ENCODE assay signal across 11 cellular contexts in the genomic region with DNA sequence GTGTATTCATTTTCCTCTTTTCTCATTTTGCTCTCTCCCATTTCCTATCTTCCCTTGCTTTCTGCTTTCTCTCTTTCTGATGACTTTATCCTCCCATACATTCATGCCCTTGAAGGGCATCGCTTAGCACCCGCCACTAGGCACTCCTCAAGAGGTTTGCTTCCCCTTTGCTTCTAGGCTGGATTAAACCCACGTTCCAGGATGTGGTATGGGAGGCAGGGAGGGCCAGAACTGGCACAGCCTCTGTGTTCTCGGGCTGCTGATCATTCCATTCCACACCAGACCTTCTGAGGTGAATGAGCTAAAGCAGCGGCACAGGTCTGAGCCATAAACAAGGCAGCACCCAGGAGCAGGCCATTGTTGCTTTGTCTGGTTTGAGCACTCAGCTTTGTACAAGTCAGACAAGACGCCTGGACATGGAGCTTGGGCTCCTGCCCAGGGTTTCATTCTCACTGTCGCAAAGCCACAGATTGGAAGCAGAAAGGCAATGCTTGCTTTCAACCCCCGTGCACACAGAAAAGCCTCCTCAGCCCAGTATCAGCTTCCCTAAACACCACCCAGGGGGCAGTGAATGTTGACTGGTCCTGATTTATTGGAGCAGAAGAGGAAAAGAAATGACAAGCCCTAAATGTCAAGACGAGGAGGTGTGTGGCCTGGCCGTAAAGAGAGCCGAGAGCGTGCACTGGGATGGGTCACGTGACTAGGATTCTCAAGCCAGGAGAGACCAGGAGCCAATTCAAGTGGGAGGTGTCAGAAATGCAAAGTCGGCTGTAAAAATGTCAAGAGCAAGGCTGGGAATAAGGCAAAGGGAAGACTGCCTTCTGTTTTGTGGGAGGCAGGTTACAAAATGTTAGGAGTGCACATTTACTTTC.
DNase-seq lines count a peak whose midpoint lies in the region; ATAC-seq and TF ChIP-seq lines count a peak whose summit lies in the region.
"Had no signal": no experiment of that assay in that cellular context is flagged by ENCODE, and none has a peak within 500 bp of the region (broad histone marks: within the 10 kb centered on the region; RNA-seq: fewer than 3 reads in every experiment).

No MANE protein-coding gene starts in this region.

- intact Hi-C loops in left lung (cut with DNase I), result no loop called here
- intact Hi-C loops in stomach (cut with DNase I; ENCODE audit: low total_unique reads), result no loop called here

- no peaks in the 10 kb centered on the region for H3K4me1 Mint-ChIP-seq in stimulated activated naive CD8-positive, alpha-beta T cell treated with anti-CD3 and anti-CD28 coated beads, Interleukin-15, amount 100 ng/mL, for 72 hours

- DNase-seq in HEK293T (ENCODE audit: extremely low spot score) (peak; percentile 65), caudate nucleus (lab: John Stamatoyannopoulos, UW) (peak in 41 of 61 donors; percentile 4 to 73 (median 40)), left lung (peak in 1 of 2 donors; percentile 54), stomach (peak; percentile 70), NCI-H69 (lab: John Stamatoyannopoulos, UW) (no peak)
- no peak for DNase-seq in stimulated activated naive CD8-positive, alpha-beta T cell treated with anti-CD3 and anti-CD28 coated beads, Interleukin-15, amount 100 ng/mL, for 72 hours
- DNase-seq: central memory CD4-positive, alpha-beta T cell had no signal

- TF ChIP-seq CTCF in left lung (IDR thresholded peaks at IDR 0.05) (no peak), stomach (IDR thresholded peaks at IDR 0.05) (no peak)

- H3K4me3 ChIP-seq in left lung, result no peak overlapping the region
- H3K4me3 ChIP-seq in stomach, result peak overlapping the region; percentile 2 to 23 (median 16)
- H3K4me3 ChIP-seq: SJSA1 had no signal

- peaks cover 12% of the 10 kb centered on the region for H3K27me3 Mint-ChIP-seq in stimulated activated naive CD8-positive, alpha-beta T cell treated with anti-CD3 and anti-CD28 coated beads, Interleukin-15, amount 100 ng/mL, for 72 hours

- H3K27ac ChIP-seq in caudate nucleus (ENCODE audit: low read depth, low read length) (peak overlapping the region; percentile 52), left lung (peak overlapping the region in 1 of 2 donors; percentile 21), stomach (peak overlapping the region in 4 of 5 donors; percentile 57 to 84 (median 62))
- H3K27ac ChIP-seq: HL-60, SJSA1 had no signal

- H3K4me1 ChIP-seq in left lung (no peaks in the 10 kb centered on the region), stomach (peaks cover 11 to 29% (median 21%) of the 10 kb centered on the region in 4 donors)
- H3K4me1 ChIP-seq: SJSA1 had no signal

- H3K9me3 ChIP-seq in left lung (no peaks in the 10 kb centered on the region), stomach (no peaks in the 10 kb centered on the region)
- H3K9me3 ChIP-seq: SJSA1 had no signal

- H3K36me3 ChIP-seq in left lung (no peaks in the 10 kb centered on the region), stomach (no peaks in the 10 kb centered on the region)
- H3K36me3 ChIP-seq: SJSA1 had no signal

- no peak for TF ChIP-seq POLR2A in stomach (IDR thresholded peaks at IDR 0.05)

- ATAC-seq in left lung (peak; percentile 90), HG03378 (IDR thresholded peaks at IDR 0.05; ENCODE audit: unreplicated experiment) (no peak), HG03520 (IDR thresholded peaks at IDR 0.05; ENCODE audit: unreplicated experiment) (no peak)
- ATAC-seq in stimulated activated naive CD8-positive, alpha-beta T cell treated with anti-CD3 and anti-CD28 coated beads, Interleukin-15, amount 100 ng/mL, for 72 hours, result no peak

- H3K27ac Mint-ChIP-seq in stimulated activated naive CD8-positive, alpha-beta T cell treated with anti-CD3 and anti-CD28 coated beads, Interleukin-15, amount 100 ng/mL, for 72 hours, result no peak overlapping the region

- 28 to 41% (median 32%) methylated on average over 14 of the region's 14 CpGs for WGBS in stomach, 5 donors

- H3K4me3 Mint-ChIP-seq in stimulated activated naive CD8-positive, alpha-beta T cell treated with anti-CD3 and anti-CD28 coated beads, Interleukin-15, amount 100 ng/mL, for 72 hours, result no peak overlapping the region

- CTCF ChIA-PET in HEK293T (lab: Yijun Ruan, JAX), result no interaction called here

- H3K9me3 Mint-ChIP-seq in stimulated activated naive CD8-positive, alpha-beta T cell treated with anti-CD3 and anti-CD28 coated beads, Interleukin-15, amount 100 ng/mL, for 72 hours, result no peaks in the 10 kb centered on the region

- no peak for TF ChIP-seq EP300 in stomach (IDR thresholded peaks at IDR 0.05)

- H3K27me3 ChIP-seq in left lung (no peaks in the 10 kb centered on the region), stomach (no peaks in the 10 kb centered on the region)
- H3K27me3 ChIP-seq: SJSA1 had no signal

- POLR2A ChIA-PET in HEK293T (lab: Yijun Ruan, JAX), result interaction anchor here (0.6 to 1.1 kb wide), 3 partner anchors 13 to 202 kb away, joined by 3 to 4 read pairs (median 3); no protein-coding TSS in a partner anchor

TF ChIP-seq in HEK293T, 16 proteins besides CTCF, POLR2A, EP300 and RAD21:
- TF ChIP-seq ZNF384 (IDR thresholded peaks at IDR 0.05) (no peak), BHLHE40 (IDR thresholded peaks at IDR 0.05; ENCODE audit: borderline replicate concordance) (no peak), FOXA1 (IDR thresholded peaks at IDR 0.05) (no peak), FOXK2 (IDR thresholded peaks at IDR 0.05) (no peak), HDGF (IDR thresholded peaks at IDR 0.05; ENCODE audit: borderline replicate concordance) (no peak), CTBP1 (IDR thresholded peaks at IDR 0.05; ENCODE audit: borderline replicate concordance) (no peak), TARDBP (IDR thresholded peaks at IDR 0.05) (no peak), LEF1 (IDR thresholded peaks at IDR 0.05; ENCODE audit: borderline replicate concordance) (no peak), L3MBTL2 (conservative IDR thresholded peaks at IDR 0.05) (peak; percentile 84), ARNT (IDR thresholded peaks at IDR 0.05) (no peak), SP1 (IDR thresholded peaks at IDR 0.05) (no peak), FOXM1 (IDR thresholded peaks at IDR 0.05; ENCODE audit: borderline replicate concordance) (no peak), SUZ12 (IDR thresholded peaks at IDR 0.05) (no peak), ELF4 (IDR thresholded peaks at IDR 0.05) (no peak), NFRKB (IDR thresholded peaks at IDR 0.05) (no peak)
- TF ChIP-seq, protein P1, sequence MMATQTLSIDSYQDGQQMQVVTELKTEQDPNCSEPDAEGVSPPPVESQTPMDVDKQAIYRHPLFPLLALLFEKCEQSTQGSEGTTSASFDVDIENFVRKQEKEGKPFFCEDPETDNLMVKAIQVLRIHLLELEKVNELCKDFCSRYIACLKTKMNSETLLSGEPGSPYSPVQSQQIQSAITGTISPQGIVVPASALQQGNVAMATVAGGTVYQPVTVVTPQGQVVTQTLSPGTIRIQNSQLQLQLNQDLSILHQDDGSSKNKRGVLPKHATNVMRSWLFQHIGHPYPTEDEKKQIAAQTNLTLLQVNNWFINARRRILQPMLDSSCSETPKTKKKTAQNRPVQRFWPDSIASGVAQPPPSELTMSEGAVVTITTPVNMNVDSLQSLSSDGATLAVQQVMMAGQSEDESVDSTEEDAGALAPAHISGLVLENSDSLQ (IDR thresholded peaks at IDR 0.05), result peak; percentile 85

Comparison
In these comparisons a context has a peak if more than half of its experiments do, and no peak if none do; other contexts are left out.
1. DNase-seq: peak in HEK293T (single experiment), caudate nucleus (41 of 61) and stomach (single experiment); none in stimulated activated naive CD8-positive, alpha-beta T cell treated with anti-CD3 and anti-CD28 coated beads, Interleukin-15, amount 100 ng/mL, for 72 hours (0 of 2) and NCI-H69 (single experiment).
2. H3K4me3 ChIP-seq: peak in stomach (4 of 4); none in left lung (0 of 2).